Comparison of ENCODE assay signal across 1 cellular context in genomic region chr5:137843676-137844284, GRCh38.
TF ChIP-seq lines count a peak whose summit lies in the region.

No MANE protein-coding gene starts in this region.

TF ChIP-seq in WTC11, 78 proteins besides CTCF, POLR2A, EP300 and RAD21 (continued from another document):
- no peak for TF ChIP-seq IRF1 (CRISPR knock-in tag; IDR thresholded peaks at IDR 0.05)
- no peak for TF ChIP-seq HMGA2 (CRISPR knock-in tag; IDR thresholded peaks at IDR 0.05)
- TF ChIP-seq EMX1 (CRISPR knock-in tag; IDR thresholded peaks at IDR 0.05) = no peak
